Comparison of ENCODE assay signal across 1 cellular context in the genomic region with DNA sequence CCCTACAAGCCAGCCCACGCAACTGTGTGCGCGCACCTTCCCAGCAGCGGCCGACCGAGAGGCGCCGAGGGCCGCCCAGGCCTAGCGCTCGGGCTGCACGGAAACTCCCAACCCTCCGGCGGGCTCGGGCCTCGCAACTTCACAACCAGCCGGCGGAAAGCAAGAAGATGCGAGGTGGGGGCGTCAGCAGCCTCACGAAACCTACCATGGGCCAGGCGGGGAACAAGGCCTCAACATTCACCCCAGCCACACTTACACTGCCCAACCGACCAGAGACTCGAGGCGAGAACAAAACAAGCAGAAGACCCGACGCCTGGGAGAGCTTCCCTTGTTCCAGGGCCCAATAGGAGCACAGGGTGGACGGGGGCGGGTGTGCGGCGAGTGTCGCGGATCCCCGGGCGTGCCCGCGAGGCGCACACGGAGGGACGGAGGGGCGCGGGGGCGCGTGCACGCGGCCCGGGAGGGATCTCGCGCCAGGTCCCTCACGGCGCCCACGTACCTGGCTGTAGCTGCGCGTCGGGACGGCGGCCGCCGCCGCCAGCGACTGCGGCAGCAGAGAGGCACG.
TF ChIP-seq lines count a peak whose summit lies in the region.

No MANE protein-coding gene starts in this region.

TF ChIP-seq in HepG2, 621 proteins besides CTCF, POLR2A, EP300 and RAD21 (continued from another document and continues in another):
- 0 out of 2 replicates have a peak, but pooled peaks have one; percentile 23 for TF ChIP-seq E2F5 (CRISPR knock-in tag; conservative IDR thresholded peaks at IDR 0.05)
- no peak for TF ChIP-seq JUNB (CRISPR knock-in tag; IDR thresholded peaks at IDR 0.05; ENCODE audit: borderline replicate concordance)
- TF ChIP-seq GATAD1 (CRISPR knock-in tag; IDR thresholded peaks at IDR 0.05): peak; percentile 25; the same call in 1 of the 2 replicates
- peak; percentile 26; the same call in 1 of the 2 replicates for TF ChIP-seq SALL2 (CRISPR knock-in tag; IDR thresholded peaks at IDR 0.05)
- peak; percentile 68; the same call in 1 of the 2 replicates for TF ChIP-seq ZNF543 (CRISPR knock-in tag; IDR thresholded peaks at IDR 0.05)
- TF ChIP-seq, protein P1, sequence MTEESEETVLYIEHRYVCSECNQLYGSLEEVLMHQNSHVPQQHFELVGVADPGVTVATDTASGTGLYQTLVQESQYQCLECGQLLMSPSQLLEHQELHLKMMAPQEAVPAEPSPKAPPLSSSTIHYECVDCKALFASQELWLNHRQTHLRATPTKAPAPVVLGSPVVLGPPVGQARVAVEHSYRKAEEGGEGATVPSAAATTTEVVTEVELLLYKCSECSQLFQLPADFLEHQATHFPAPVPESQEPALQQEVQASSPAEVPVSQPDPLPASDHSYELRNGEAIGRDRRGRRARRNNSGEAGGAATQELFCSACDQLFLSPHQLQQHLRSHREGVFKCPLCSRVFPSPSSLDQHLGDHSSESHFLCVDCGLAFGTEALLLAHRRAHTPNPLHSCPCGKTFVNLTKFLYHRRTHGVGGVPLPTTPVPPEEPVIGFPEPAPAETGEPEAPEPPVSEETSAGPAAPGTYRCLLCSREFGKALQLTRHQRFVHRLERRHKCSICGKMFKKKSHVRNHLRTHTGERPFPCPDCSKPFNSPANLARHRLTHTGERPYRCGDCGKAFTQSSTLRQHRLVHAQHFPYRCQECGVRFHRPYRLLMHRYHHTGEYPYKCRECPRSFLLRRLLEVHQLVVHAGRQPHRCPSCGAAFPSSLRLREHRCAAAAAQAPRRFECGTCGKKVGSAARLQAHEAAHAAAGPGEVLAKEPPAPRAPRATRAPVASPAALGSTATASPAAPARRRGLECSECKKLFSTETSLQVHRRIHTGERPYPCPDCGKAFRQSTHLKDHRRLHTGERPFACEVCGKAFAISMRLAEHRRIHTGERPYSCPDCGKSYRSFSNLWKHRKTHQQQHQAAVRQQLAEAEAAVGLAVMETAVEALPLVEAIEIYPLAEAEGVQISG (CRISPR knock-in tag; IDR thresholded peaks at IDR 0.05): no peak; the same call in 1 of the 2 replicates
- TF ChIP-seq REPIN1 (CRISPR knock-in tag; IDR thresholded peaks at IDR 0.05; ENCODE audit: borderline replicate concordance, low read depth): peak; percentile 46; the same call in 1 of the 2 replicates
- TF ChIP-seq GABPA (IDR thresholded peaks at IDR 0.05; ENCODE audit: low read depth, low read length): no peak
- TF ChIP-seq GABPA (CRISPR knock-in tag; IDR thresholded peaks at IDR 0.05; ENCODE audit: low read depth): no peak
- no peak for TF ChIP-seq ZBTB38 (CRISPR knock-in tag; IDR thresholded peaks at IDR 0.05)
- TF ChIP-seq SOX6 (IDR thresholded peaks at IDR 0.05): no peak
- TF ChIP-seq SOX6 (CRISPR knock-in tag; IDR thresholded peaks at IDR 0.05): no peak
- 0 out of 2 replicates have a peak, but pooled peaks have one; percentile 29 for TF ChIP-seq IRF9 (CRISPR knock-in tag; IDR thresholded peaks at IDR 0.05; ENCODE audit: borderline replicate concordance)
- TF ChIP-seq HCFC1 (IDR thresholded peaks at IDR 0.05; ENCODE audit: low read depth, low read length): no peak
- peak; percentile 64; the same call in 1 of the 2 replicates for TF ChIP-seq ZNF232 (CRISPR knock-in tag; IDR thresholded peaks at IDR 0.05; ENCODE audit: borderline replicate concordance)
- 0 out of 2 replicates have a peak, but pooled peaks have one; percentile 49 for TF ChIP-seq AHR (CRISPR knock-in tag; IDR thresholded peaks at IDR 0.05)
- TF ChIP-seq RCOR2 (CRISPR knock-in tag; IDR thresholded peaks at IDR 0.05): no peak
- TF ChIP-seq, protein P2, sequence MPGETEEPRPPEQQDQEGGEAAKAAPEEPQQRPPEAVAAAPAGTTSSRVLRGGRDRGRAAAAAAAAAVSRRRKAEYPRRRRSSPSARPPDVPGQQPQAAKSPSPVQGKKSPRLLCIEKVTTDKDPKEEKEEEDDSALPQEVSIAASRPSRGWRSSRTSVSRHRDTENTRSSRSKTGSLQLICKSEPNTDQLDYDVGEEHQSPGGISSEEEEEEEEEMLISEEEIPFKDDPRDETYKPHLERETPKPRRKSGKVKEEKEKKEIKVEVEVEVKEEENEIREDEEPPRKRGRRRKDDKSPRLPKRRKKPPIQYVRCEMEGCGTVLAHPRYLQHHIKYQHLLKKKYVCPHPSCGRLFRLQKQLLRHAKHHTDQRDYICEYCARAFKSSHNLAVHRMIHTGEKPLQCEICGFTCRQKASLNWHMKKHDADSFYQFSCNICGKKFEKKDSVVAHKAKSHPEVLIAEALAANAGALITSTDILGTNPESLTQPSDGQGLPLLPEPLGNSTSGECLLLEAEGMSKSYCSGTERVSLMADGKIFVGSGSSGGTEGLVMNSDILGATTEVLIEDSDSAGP (CRISPR knock-in tag; IDR thresholded peaks at IDR 0.05; ENCODE audit: borderline replicate concordance): peak; percentile 65; the same call in 1 of the 2 replicates
- TF ChIP-seq ZNF34 (CRISPR knock-in tag; IDR thresholded peaks at IDR 0.05; ENCODE audit: borderline replicate concordance): 0 out of 2 replicates have a peak, but pooled peaks have one; percentile 59
- TF ChIP-seq WIZ (CRISPR knock-in tag; IDR thresholded peaks at IDR 0.05): 0 out of 2 replicates have a peak, but pooled peaks have one; percentile 33
- TF ChIP-seq ZNF607 (CRISPR knock-in tag; IDR thresholded peaks at IDR 0.05; ENCODE audit: borderline replicate concordance): peak; percentile 56; the same call in 1 of the 2 replicates
- TF ChIP-seq U2AF1 (optimal IDR thresholded peaks at IDR 0.05; ENCODE audit: low read depth, low read length): no peak
- no peak for TF ChIP-seq ZFP82 (CRISPR knock-in tag; IDR thresholded peaks at IDR 0.05; ENCODE audit: borderline replicate concordance)
- TF ChIP-seq ZNF558 (CRISPR knock-in tag; IDR thresholded peaks at IDR 0.05; ENCODE audit: borderline replicate concordance): peak; percentile 72; the same call in 1 of the 2 replicates
- TF ChIP-seq ZNF782 (CRISPR knock-in tag; IDR thresholded peaks at IDR 0.05; ENCODE audit: borderline replicate concordance): peak; percentile 75; the same call in 1 of the 2 replicates
- TF ChIP-seq CREBL2 (CRISPR knock-in tag; IDR thresholded peaks at IDR 0.05; ENCODE audit: borderline replicate concordance): peak; percentile 24; the same call in 1 of the 2 replicates
- TF ChIP-seq ZFX (CRISPR knock-in tag; IDR thresholded peaks at IDR 0.05; ENCODE audit: low read depth): peak; percentile 85
- TF ChIP-seq LCORL (IDR thresholded peaks at IDR 0.05): no peak
- no peak for TF ChIP-seq LCORL (CRISPR knock-in tag; IDR thresholded peaks at IDR 0.05)
- peak; percentile 51; the same call in 1 of the 2 replicates for TF ChIP-seq ZNF510 (CRISPR knock-in tag; IDR thresholded peaks at IDR 0.05; ENCODE audit: low read depth)
- peak; percentile 76; the same call in 1 of the 2 replicates for TF ChIP-seq SAFB2 (CRISPR knock-in tag; IDR thresholded peaks at IDR 0.05; ENCODE audit: borderline replicate concordance, low read depth)
- 0 out of 2 replicates have a peak, but pooled peaks have one; percentile 76 for TF ChIP-seq PLSCR1 (CRISPR knock-in tag; IDR thresholded peaks at IDR 0.05; ENCODE audit: borderline replicate concordance)
- TF ChIP-seq NR2F6 (IDR thresholded peaks at IDR 0.05): no peak
- 0 out of 2 replicates have a peak, but pooled peaks have one; percentile 13 for TF ChIP-seq NR2F6 (CRISPR knock-in tag; IDR thresholded peaks at IDR 0.05)
- TF ChIP-seq HDAC6 (IDR thresholded peaks at IDR 0.05; ENCODE audit: low read depth, low read length): no peak
- 0 out of 2 replicates have a peak, but pooled peaks have one; percentile 22 for TF ChIP-seq ZNF264 (CRISPR knock-in tag; IDR thresholded peaks at IDR 0.05)
- TF ChIP-seq, protein P3, sequence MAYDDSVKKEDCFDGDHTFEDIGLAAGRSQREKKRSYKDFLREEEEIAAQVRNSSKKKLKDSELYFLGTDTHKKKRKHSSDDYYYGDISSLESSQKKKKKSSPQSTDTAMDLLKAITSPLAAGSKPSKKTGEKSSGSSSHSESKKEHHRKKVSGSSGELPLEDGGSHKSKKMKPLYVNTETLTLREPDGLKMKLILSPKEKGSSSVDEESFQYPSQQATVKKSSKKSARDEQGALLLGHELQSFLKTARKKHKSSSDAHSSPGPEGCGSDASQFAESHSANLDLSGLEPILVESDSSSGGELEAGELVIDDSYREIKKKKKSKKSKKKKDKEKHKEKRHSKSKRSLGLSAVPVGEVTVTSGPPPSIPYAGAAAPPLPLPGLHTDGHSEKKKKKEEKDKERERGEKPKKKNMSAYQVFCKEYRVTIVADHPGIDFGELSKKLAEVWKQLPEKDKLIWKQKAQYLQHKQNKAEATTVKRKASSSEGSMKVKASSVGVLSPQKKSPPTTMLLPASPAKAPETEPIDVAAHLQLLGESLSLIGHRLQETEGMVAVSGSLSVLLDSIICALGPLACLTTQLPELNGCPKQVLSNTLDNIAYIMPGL (CRISPR knock-in tag; IDR thresholded peaks at IDR 0.05; ENCODE audit: borderline replicate concordance in 1 of 2, low read depth in 1 of 2): peak; percentile 51 to 64; a peak in 1 of 4 replicates
- TF ChIP-seq NFATC3 (CRISPR knock-in tag; IDR thresholded peaks at IDR 0.05): 0 out of 2 replicates have a peak, but pooled peaks have one; percentile 80
- TF ChIP-seq BORCS8-MEF2B (CRISPR knock-in tag; IDR thresholded peaks at IDR 0.05): 0 out of 2 replicates have a peak, but pooled peaks have one; percentile 41
- no peak for TF ChIP-seq ZNF619 (CRISPR knock-in tag; IDR thresholded peaks at IDR 0.05)
- no peak for TF ChIP-seq ZNF468 (CRISPR knock-in tag; IDR thresholded peaks at IDR 0.05)
- peak; percentile 33; the same call in 1 of the 2 replicates for TF ChIP-seq ZNF777 (CRISPR knock-in tag; IDR thresholded peaks at IDR 0.05)
- 0 out of 2 replicates have a peak, but pooled peaks have one; percentile 44 for TF ChIP-seq ZSCAN25 (CRISPR knock-in tag; IDR thresholded peaks at IDR 0.05)
- peak; percentile 69 for TF ChIP-seq KMT2A (CRISPR knock-in tag; IDR thresholded peaks at IDR 0.05)
- peak; percentile 28 for TF ChIP-seq TAF1 (CRISPR knock-in tag; IDR thresholded peaks at IDR 0.05)
- TF ChIP-seq POGK (CRISPR knock-in tag; conservative IDR thresholded peaks at IDR 0.05): peak; percentile 46; the same call in 1 of the 2 replicates
- TF ChIP-seq, protein P4, sequence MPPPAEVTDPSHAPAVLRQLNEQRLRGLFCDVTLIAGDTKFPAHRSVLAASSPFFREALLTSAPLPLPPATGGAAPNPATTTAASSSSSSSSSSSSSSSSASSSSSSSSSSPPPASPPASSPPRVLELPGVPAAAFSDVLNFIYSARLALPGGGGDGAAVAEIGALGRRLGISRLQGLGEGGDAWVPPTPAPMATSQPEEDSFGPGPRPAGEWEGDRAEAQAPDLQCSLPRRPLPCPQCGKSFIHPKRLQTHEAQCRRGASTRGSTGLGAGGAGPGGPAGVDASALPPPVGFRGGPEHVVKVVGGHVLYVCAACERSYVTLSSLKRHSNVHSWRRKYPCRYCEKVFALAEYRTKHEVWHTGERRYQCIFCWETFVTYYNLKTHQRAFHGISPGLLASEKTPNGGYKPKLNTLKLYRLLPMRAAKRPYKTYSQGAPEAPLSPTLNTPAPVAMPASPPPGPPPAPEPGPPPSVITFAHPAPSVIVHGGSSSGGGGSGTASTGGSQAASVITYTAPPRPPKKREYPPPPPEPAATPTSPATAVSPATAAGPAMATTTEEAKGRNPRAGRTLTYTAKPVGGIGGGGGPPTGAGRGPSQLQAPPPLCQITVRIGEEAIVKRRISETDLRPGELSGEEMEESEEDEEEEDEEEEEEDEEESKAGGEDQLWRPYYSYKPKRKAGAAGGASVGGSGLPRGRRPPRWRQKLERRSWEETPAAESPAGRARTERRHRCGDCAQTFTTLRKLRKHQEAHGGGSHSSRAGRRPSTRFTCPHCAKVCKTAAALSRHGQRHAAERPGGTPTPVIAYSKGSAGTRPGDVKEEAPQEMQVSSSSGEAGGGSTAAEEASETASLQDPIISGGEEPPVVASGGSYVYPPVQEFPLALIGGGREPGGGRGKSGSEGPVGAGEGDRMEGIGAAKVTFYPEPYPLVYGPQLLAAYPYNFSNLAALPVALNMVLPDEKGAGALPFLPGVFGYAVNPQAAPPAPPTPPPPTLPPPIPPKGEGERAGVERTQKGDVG (CRISPR knock-in tag; IDR thresholded peaks at IDR 0.05; ENCODE audit: borderline replicate concordance): peak; percentile 60; the same call in 1 of the 2 replicates
- no peak for TF ChIP-seq ZNF224 (CRISPR knock-in tag; IDR thresholded peaks at IDR 0.05)
- no peak for TF ChIP-seq HIVEP1 (CRISPR knock-in tag; IDR thresholded peaks at IDR 0.05)
- 0 out of 2 replicates have a peak, but pooled peaks have one; percentile 8 for TF ChIP-seq KLF12 (CRISPR knock-in tag; IDR thresholded peaks at IDR 0.05; ENCODE audit: borderline replicate concordance)
- peak; percentile 30; the same call in 1 of the 2 replicates for TF ChIP-seq POLR2G (IDR thresholded peaks at IDR 0.05; ENCODE audit: low read depth, low read length)
